In genomic region chr1:223683586-223684487, GRCh38 we compare ENCODE assay signal across 8 cellular contexts. TPM values are rescaled to one million over a fixed set of nuclear protein-coding genes. Genes with fewer than 3 reads are reported as not detected.
DNase-seq lines count a peak whose midpoint lies in the region; ATAC-seq and TF ChIP-seq lines count a peak whose summit lies in the region.

No MANE protein-coding gene starts in this region.

- TF ChIP-seq CTCF in AG04449 (IDR thresholded peaks at IDR 0.05; ENCODE audit: insufficient read depth, low read length, missing control alignments) = peak; percentile 63
- peak; percentile 75 for TF ChIP-seq CTCF in WTC11 (IDR thresholded peaks at IDR 0.05)
- TF ChIP-seq CTCF in choroid plexus epithelial cell (conservative IDR thresholded peaks at IDR 0.05; ENCODE audit: low read depth, low read length) = peak; percentile 81

- POLR2A ChIA-PET in AG04449 (lab: Yijun Ruan, JAX) (no interaction called here), WTC11 (lab: Charles Lee) (interaction anchor here (0.6 kb wide), 1 partner anchor 320 kb away, joined by 3 read pairs; the partner anchor contains the start of gene SUSD4)

- no peak for DNase-seq in AG04449 (ENCODE audit: low read depth, low spot score)
- DNase-seq in NCI-H2107 (lab: John Stamatoyannopoulos, UW) = peak; percentile 62
- DNase-seq in WTC11 (ENCODE audit: low spot score) = peak; percentile 77
- DNase-seq in choroid plexus epithelial cell (ENCODE audit: low read depth) = peak; percentile 73
- DNase-seq in memory B cell (ENCODE audit: low spot score in 2 of 2) = peak; percentile 28 to 48
- DNase-seq in stimulated activated effector memory CD8-positive, alpha-beta T cell treated with anti-CD3 and anti-CD28 coated beads, Interleukin-12 subunit alpha, Interleukin-12 subunit beta, amount 100 ng/mL, for 72 hours (ENCODE audit: low spot score in 2 of 2) = peak in 1 of 2 donors; percentile 68
- no peak for DNase-seq in middle frontal gyrus (ENCODE audit: extremely low spot score, low spot score)

- H3K27me3 Mint-ChIP-seq in WTC11 (ENCODE audit: low read depth) = peaks cover 3% of the 10 kb centered on the region
- peaks cover 14% of the 10 kb centered on the region for H3K27me3 Mint-ChIP-seq in memory B cell

- ATAC-seq in GM18868 (IDR thresholded peaks at IDR 0.05; ENCODE audit: unreplicated experiment) (peak; percentile 41), WTC11 (peak; percentile 95), memory B cell (ENCODE audit: low read depth) (peak; percentile 62)
- peak; percentile 48 for ATAC-seq in stimulated activated effector memory CD8-positive, alpha-beta T cell treated with anti-CD3 and anti-CD28 coated beads, Interleukin-12 subunit alpha, Interleukin-12 subunit beta, amount 100 ng/mL, for 72 hours

- H3K9me3 Mint-ChIP-seq in WTC11 = peaks cover 13% of the 10 kb centered on the region
- peaks cover 2% of the 10 kb centered on the region for H3K9me3 Mint-ChIP-seq in memory B cell
- no peaks in the 10 kb centered on the region for H3K9me3 Mint-ChIP-seq in stimulated activated effector memory CD8-positive, alpha-beta T cell treated with anti-CD3 and anti-CD28 coated beads, Interleukin-12 subunit alpha, Interleukin-12 subunit beta, amount 100 ng/mL, for 72 hours

- H3K36me3 Mint-ChIP-seq in WTC11 (no peaks in the 10 kb centered on the region), memory B cell (peaks cover 3% of the 10 kb centered on the region)
- H3K36me3 Mint-ChIP-seq in stimulated activated effector memory CD8-positive, alpha-beta T cell treated with anti-CD3 and anti-CD28 coated beads, Interleukin-12 subunit alpha, Interleukin-12 subunit beta, amount 100 ng/mL, for 72 hours = no peaks in the 10 kb centered on the region

- H3K27ac Mint-ChIP-seq in WTC11 (no peak overlapping the region), memory B cell (no peak overlapping the region)
- H3K27ac Mint-ChIP-seq in stimulated activated effector memory CD8-positive, alpha-beta T cell treated with anti-CD3 and anti-CD28 coated beads, Interleukin-12 subunit alpha, Interleukin-12 subunit beta, amount 100 ng/mL, for 72 hours = no peak overlapping the region

- H3K4me3 ChIP-seq in AG04449 (ENCODE audit: low read depth, low read length) (no peak overlapping the region), choroid plexus epithelial cell (ENCODE audit: low read depth, low read length) (no peak overlapping the region)

- CTCF ChIA-PET in AG04449 (lab: Yijun Ruan, JAX) = interaction anchor here (0.6 to 21.7 kb wide), 23 partner anchors 9 to 947 kb away, joined by 3 to 321 read pairs (median 4); partner anchors contain the start of genes CAPN8, FAM177B and TLR5
- CTCF ChIA-PET in WTC11 (lab: Charles Lee) = interaction anchor here (0.6 to 6.4 kb wide), 48 partner anchors 9 to 947 kb away, joined by 3 to 70 read pairs (median 5); partner anchors contain the start of genes FAM177B, SUSD4 and TLR5

- H3K4me1 Mint-ChIP-seq in WTC11 (no peaks in the 10 kb centered on the region), memory B cell (peaks cover 5% of the 10 kb centered on the region)
- no peaks in the 10 kb centered on the region for H3K4me1 Mint-ChIP-seq in stimulated activated effector memory CD8-positive, alpha-beta T cell treated with anti-CD3 and anti-CD28 coated beads, Interleukin-12 subunit alpha, Interleukin-12 subunit beta, amount 100 ng/mL, for 72 hours

- no peak overlapping the region for H3K4me3 Mint-ChIP-seq in WTC11
- H3K4me3 Mint-ChIP-seq in memory B cell = no peak overlapping the region
- H3K4me3 Mint-ChIP-seq in stimulated activated effector memory CD8-positive, alpha-beta T cell treated with anti-CD3 and anti-CD28 coated beads, Interleukin-12 subunit alpha, Interleukin-12 subunit beta, amount 100 ng/mL, for 72 hours = no peak overlapping the region

TF ChIP-seq in WTC11, 78 proteins besides CTCF, POLR2A, EP300 and RAD21:
- no peak for TF ChIP-seq TEAD1 (CRISPR knock-in tag; IDR thresholded peaks at IDR 0.05)
- no peak for TF ChIP-seq IRF2 (CRISPR knock-in tag; IDR thresholded peaks at IDR 0.05; ENCODE audit: borderline replicate concordance, low read depth)
- TF ChIP-seq OVOL2 (CRISPR knock-in tag; IDR thresholded peaks at IDR 0.05; ENCODE audit: borderline replicate concordance) = no peak
- TF ChIP-seq JUN (CRISPR knock-in tag; IDR thresholded peaks at IDR 0.05) = no peak
- no peak for TF ChIP-seq FOXK1 (CRISPR knock-in tag; IDR thresholded peaks at IDR 0.05)
- no peak for TF ChIP-seq AFF4 (CRISPR knock-in tag; IDR thresholded peaks at IDR 0.05; ENCODE audit: borderline replicate concordance)
- TF ChIP-seq ZNF396 (CRISPR knock-in tag; IDR thresholded peaks at IDR 0.05; ENCODE audit: borderline replicate concordance) = no peak
- TF ChIP-seq MXD4 (CRISPR knock-in tag; IDR thresholded peaks at IDR 0.05; ENCODE audit: borderline replicate concordance) = no peak
- no peak for TF ChIP-seq ZNF219 (CRISPR knock-in tag; IDR thresholded peaks at IDR 0.05; ENCODE audit: borderline replicate concordance)
- TF ChIP-seq ZNF423 (CRISPR knock-in tag; IDR thresholded peaks at IDR 0.05) = no peak
- TF ChIP-seq ELF4 (CRISPR knock-in tag; IDR thresholded peaks at IDR 0.05; ENCODE audit: low read depth) = no peak

RNA-seq across cellular contexts. Expression of gene CAPN8, which starts 18.3 kb away (rescaled TPM):
- total RNA-seq in WTC11 (2021) = 0.14 to 0.28 TPM in 2 of 3 replicates, not detected in the other

RNA-seq across cellular contexts. Expression of gene CAPN2, which starts 28.5 kb away (rescaled TPM):
- total RNA-seq in WTC11 (2021) = 21.3 to 24.6 TPM (median 24.2 TPM) in 3 replicates

Comparison
In these comparisons a context has a peak if more than half of its experiments do, and no peak if none do; other contexts are left out.
1. DNase-seq: peak in NCI-H2107 (single experiment), WTC11 (single experiment), choroid plexus epithelial cell (single experiment) and memory B cell (2 of 2); none in AG04449 (single experiment) and middle frontal gyrus (single experiment).
2. ATAC-seq: peak in every context shown above with its lines; median percentile 95 in WTC11; 62 in memory B cell; 48 in stimulated activated effector memory CD8-positive, alpha-beta T cell treated with anti-CD3 and anti-CD28 coated beads, Interleukin-12 subunit alpha, Interleukin-12 subunit beta, amount 100 ng/mL, for 72 hours; 41 in GM18868.
3. Peak in every context shown above with its lines, with median percentiles within 50 percentile points of each other: CTCF ChIP-seq.